Comparison of ENCODE assay signal across 23 cellular contexts in the genomic region with DNA sequence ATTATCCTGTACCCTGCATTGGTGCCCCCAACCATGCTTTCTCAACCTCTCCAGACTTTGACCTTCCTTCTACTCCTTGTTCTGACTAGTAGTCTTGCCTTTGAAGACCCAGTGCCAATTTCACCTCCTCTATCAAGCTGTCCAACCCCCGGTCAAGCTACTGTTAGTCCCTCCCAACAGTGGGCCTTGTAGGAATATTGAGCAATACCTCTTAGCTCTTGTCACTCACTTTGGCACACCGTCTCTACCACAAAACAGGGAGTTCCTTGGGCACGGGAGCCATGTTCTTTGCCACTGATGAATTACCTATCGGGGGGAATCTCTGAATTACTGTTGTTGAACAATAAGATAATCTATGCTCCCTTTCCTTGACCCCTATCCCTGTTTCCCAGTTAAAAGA. TPM values are rescaled to one million over a fixed set of nuclear protein-coding genes. Genes with fewer than 3 reads are reported as not detected.
DNase-seq lines count a peak whose midpoint lies in the region; ATAC-seq, FAIRE-seq and TF ChIP-seq lines count a peak whose summit lies in the region.
"Had no signal": no experiment of that assay in that cellular context is flagged by ENCODE, and none has a peak within 500 bp of the region (broad histone marks: within the 10 kb centered on the region; RNA-seq: fewer than 3 reads in every experiment).

No MANE protein-coding gene starts in this region.

- in situ Hi-C loops in HepG2 (cut with HindIII; ENCODE audit: extremely low pct_ligation_motif_present, low pct_unique_long_range_greater_than_20kb), result no loop called here

- H3K4me3 Mint-ChIP-seq in activated CD4-positive, alpha-beta T cell treated with anti-CD3 and anti-CD28 coated beads, Interleukin-2, amount 10 ng/mL, durations not matched to agents 7 days and 5 days, result no peak overlapping the region
- H3K4me3 Mint-ChIP-seq: B cell; CD8-positive, alpha-beta memory T cell had no signal

- H2AFZ ChIP-seq in HepG2 (ENCODE audit: low read length) (no peak overlapping the region), endothelial cell of umbilical vein (ENCODE audit: low read depth, low read length) (no peak overlapping the region)

- no peaks in the 10 kb centered on the region for H3K9me1 ChIP-seq in endothelial cell of umbilical vein (replicated peaks; ENCODE audit: control insufficient read depth, extremely low read depth, insufficient read depth, low read length)

- dilution Hi-C loops in endothelial cell of umbilical vein (cut with MboI; ENCODE audit: extremely low pct_ligation_motif_present, low sequenced_read_pairs), result no loop called here

- ATAC-seq in HepG2 (no peak), right lobe of liver (no peak), GM19035 (IDR thresholded peaks at IDR 0.05; ENCODE audit: unreplicated experiment) (no peak)
- ATAC-seq: PC-3 had no signal

- no peak for TF ChIP-seq EP300 in HepG2 (IDR thresholded peaks at IDR 0.05; ENCODE audit: low read depth in 2 of 2, low read length in 2 of 2)
- no peak for TF ChIP-seq EP300 in HepG2 (CRISPR knock-in tag; IDR thresholded peaks at IDR 0.05; ENCODE audit: borderline replicate concordance)
- no peak for TF ChIP-seq EP300 in suprapubic skin (IDR thresholded peaks at IDR 0.05)

- 100% methylated on average over 4 of the region's 4 CpGs for WGBS in HepG2 (ENCODE audit: low lambda C conversion rate)
- WGBS in right lobe of liver (ENCODE audit: insufficient coverage, low coverage, low lambda C conversion rate, missing lambda C conversion rate), result 88% methylated on average over 4 of the region's 4 CpGs
- 79 to 89% (median 82%) methylated on average over 4 of the region's 4 CpGs for WGBS in spleen, 5 donors
- 86% methylated on average over 4 of the region's 4 CpGs for WGBS in suprapubic skin

- no peaks in the 10 kb centered on the region for H4K20me1 ChIP-seq in HepG2 (ENCODE audit: insufficient read depth, low read length)
- no peaks in the 10 kb centered on the region for H4K20me1 ChIP-seq in endothelial cell of umbilical vein (replicated peaks; ENCODE audit: control insufficient read depth, extremely low read depth, insufficient read depth, low read length)

- TF ChIP-seq POLR2A in HepG2 (IDR thresholded peaks at IDR 0.05; ENCODE audit: insufficient read depth in 1 of 2, low read depth in 2 of 2, low read length in 2 of 2) (no peak), right lobe of liver (IDR thresholded peaks at IDR 0.05) (no peak), endothelial cell of umbilical vein (IDR thresholded peaks at IDR 0.05; ENCODE audit: low read depth, low read length) (no peak), spleen (IDR thresholded peaks at IDR 0.05) (no peak), suprapubic skin (IDR thresholded peaks at IDR 0.05) (no peak)

- H3K27ac ChIP-seq in HepG2 (ENCODE audit: extremely low read length, insufficient read depth, low read length), result no peak overlapping the region
- no peak overlapping the region for H3K27ac ChIP-seq in right lobe of liver
- H3K27ac ChIP-seq in endothelial cell of umbilical vein (ENCODE audit: insufficient read depth, low read depth, low read length), result peak overlapping the region; percentile 17
- no peak overlapping the region for H3K27ac ChIP-seq in spleen
- no peak overlapping the region for H3K27ac ChIP-seq in suprapubic skin
- H3K27ac ChIP-seq: 22Rv1, C4-2B had no signal

- H3K4me1 ChIP-seq in HepG2 (ENCODE audit: insufficient read depth, low read length) (no peaks in the 10 kb centered on the region), right lobe of liver (no peaks in the 10 kb centered on the region), endothelial cell of umbilical vein (ENCODE audit: control insufficient read depth, extremely low read depth, insufficient read depth, low read length) (peaks cover 6% of the 10 kb centered on the region), spleen (no peaks in the 10 kb centered on the region), suprapubic skin (no peaks in the 10 kb centered on the region)

- no peaks in the 10 kb centered on the region for H3K27me3 ChIP-seq in HepG2 (ENCODE audit: control insufficient read depth in 1 of 2, insufficient read depth in 2 of 2, low read length in 2 of 2)
- no peaks in the 10 kb centered on the region for H3K27me3 ChIP-seq in right lobe of liver
- no peaks in the 10 kb centered on the region for H3K27me3 ChIP-seq in endothelial cell of umbilical vein (ENCODE audit: control insufficient read depth in 2 of 2, insufficient read depth in 2 of 2, low read length in 2 of 2)
- no peaks in the 10 kb centered on the region for H3K27me3 ChIP-seq in spleen (replicated peaks in 1 of 7)
- H3K27me3 ChIP-seq in suprapubic skin, result no peaks in the 10 kb centered on the region
- H3K27me3 ChIP-seq: MG63 had no signal

- no peaks in the 10 kb centered on the region for H3K4me1 Mint-ChIP-seq in activated CD4-positive, alpha-beta T cell treated with anti-CD3 and anti-CD28 coated beads, Interleukin-2, amount 10 ng/mL, durations not matched to agents 7 days and 5 days
- H3K4me1 Mint-ChIP-seq: B cell; CD8-positive, alpha-beta memory T cell had no signal

- H3K9me3 Mint-ChIP-seq in activated CD4-positive, alpha-beta T cell treated with anti-CD3 and anti-CD28 coated beads, Interleukin-2, amount 10 ng/mL, durations not matched to agents 7 days and 5 days, result no peaks in the 10 kb centered on the region
- H3K9me3 Mint-ChIP-seq: CD8-positive, alpha-beta memory T cell had no signal

- POLR2A ChIA-PET in activated CD4-positive, alpha-beta T cell treated with anti-CD3 and anti-CD28 coated beads, Interleukin-2, amount 10 ng/mL, durations not matched to agents 7 days and 5 days (lab: Charles Lee), result no interaction called here
- POLR2A ChIA-PET in HepG2 (lab: Yijun Ruan, JAX), result no interaction called here
- POLR2A ChIA-PET in endothelial cell of umbilical vein (lab: Charles Lee), result no interaction called here

- intact Hi-C loops in HepG2 (cut with micrococcal nuclease; ENCODE audit: unreplicated experiment) (no loop called here), right lobe of liver (cut with DNase I) (no loop called here), endothelial cell of umbilical vein (cut with micrococcal nuclease) (no loop called here), spleen (cut with DNase I; ENCODE audit: low total_unique reads) (no loop called here)

- FAIRE-seq in HepG2 (lab: Jason Lieb, UNC) (no peak), endothelial cell of umbilical vein (lab: Jason Lieb, UNC) (peak; percentile 35)
- FAIRE-seq: GM12892 had no signal

- CTCF ChIA-PET in activated CD4-positive, alpha-beta T cell treated with anti-CD3 and anti-CD28 coated beads, Interleukin-2, amount 10 ng/mL, durations not matched to agents 7 days and 5 days (lab: Charles Lee), result interaction anchor here (0.5 to 1.6 kb wide), 2 partner anchors 20 to 286 kb away, joined by 3 read pairs; no protein-coding TSS in a partner anchor
- CTCF ChIA-PET in HepG2 (lab: Yijun Ruan, JAX; ENCODE audit: low intra/inter-chr PET ratio, low total read pairs), result no interaction called here
- CTCF ChIA-PET in endothelial cell of umbilical vein (lab: Charles Lee), result no interaction called here

- H3K79me2 ChIP-seq in HepG2 (ENCODE audit: insufficient read depth, low read length) (no peaks in the 10 kb centered on the region), endothelial cell of umbilical vein (ENCODE audit: control insufficient read depth, insufficient read depth, low read length) (no peaks in the 10 kb centered on the region)

- no peaks in the 10 kb centered on the region for H3K27me3 Mint-ChIP-seq in activated CD4-positive, alpha-beta T cell treated with anti-CD3 and anti-CD28 coated beads, Interleukin-2, amount 10 ng/mL, durations not matched to agents 7 days and 5 days
- H3K27me3 Mint-ChIP-seq: B cell; CD8-positive, alpha-beta memory T cell had no signal

- no peak for DNase-seq in activated CD4-positive, alpha-beta T cell treated with anti-CD3 and anti-CD28 coated beads, Interleukin-2, amount 10 ng/mL, durations not matched to agents 7 days and 5 days
- DNase-seq in activated CD4-positive, alpha-beta T cell treated with anti-CD3 and anti-CD28 coated beads for 48 hours, result no peak
- DNase-seq in HepG2 (ENCODE audit: low spot score) (no peak), right lobe of liver (no peak), endothelial cell of umbilical vein (ENCODE audit: low read depth, low spot score) (no peak), spleen (no peak), suprapubic skin (ENCODE audit: low spot score in 2 of 2) (no peak)
- DNase-seq: CD8-positive, alpha-beta memory T cell; DMS79 treated with DMSO at 0.1 percent for 48 hours; H7; KG1; MG63; NCI-H2029; NCI-H446; NCI-H526; NCI-H82; NK-92 treated with Interleukin-12 subunit alpha and Interleukin-12 subunit beta, amount 100 ng/mL, for 24 hours; PC-3 had no signal

- H3K9ac ChIP-seq in HepG2 (ENCODE audit: insufficient read depth, low read depth, low read length) (no peak overlapping the region), endothelial cell of umbilical vein (replicated peaks; ENCODE audit: extremely low read depth, insufficient read depth, low read length) (no peak overlapping the region)

- peak overlapping the region; percentile 25 for H3K27ac Mint-ChIP-seq in activated CD4-positive, alpha-beta T cell treated with anti-CD3 and anti-CD28 coated beads, Interleukin-2, amount 10 ng/mL, durations not matched to agents 7 days and 5 days
- H3K27ac Mint-ChIP-seq: B cell had no signal

- H3K36me3 ChIP-seq in HepG2 (replicated peaks in 1 of 2; ENCODE audit: control insufficient read depth in 1 of 2, insufficient read depth in 2 of 2, low read length in 2 of 2), result no peaks in the 10 kb centered on the region; a peak in 1 of 5 replicates
- H3K36me3 ChIP-seq in right lobe of liver, result no peaks in the 10 kb centered on the region
- H3K36me3 ChIP-seq in endothelial cell of umbilical vein (ENCODE audit: control insufficient read depth in 2 of 2, extremely low read depth in 1 of 2, insufficient read depth in 2 of 2, low read length in 2 of 2), result peaks cover 0 to 2% of the 10 kb centered on the region in 2 experiments
- peaks cover 0 to 80% (median 15%) of the 10 kb centered on the region in 6 donors for H3K36me3 ChIP-seq in spleen
- peaks cover 15% of the 10 kb centered on the region for H3K36me3 ChIP-seq in suprapubic skin
- H3K36me3 ChIP-seq: MG63 had no signal

- no peak overlapping the region for H3K4me3 ChIP-seq in HepG2 (replicated peaks in 1 of 3; ENCODE audit: insufficient read depth in 1 of 3, low read depth in 2 of 3, low read length in 3 of 3)
- no peak overlapping the region for H3K4me3 ChIP-seq in right lobe of liver
- H3K4me3 ChIP-seq in endothelial cell of umbilical vein (replicated peaks in 1 of 3; ENCODE audit: insufficient read depth in 1 of 3, low read depth in 1 of 3, low read length in 3 of 3), result no peak overlapping the region
- no peak overlapping the region for H3K4me3 ChIP-seq in spleen
- no peak overlapping the region for H3K4me3 ChIP-seq in suprapubic skin
- H3K4me3 ChIP-seq: MG63 had no signal

- H3K36me3 Mint-ChIP-seq in activated CD4-positive, alpha-beta T cell treated with anti-CD3 and anti-CD28 coated beads, Interleukin-2, amount 10 ng/mL, durations not matched to agents 7 days and 5 days (ENCODE audit: low read depth), result peaks cover 12% of the 10 kb centered on the region

- H3K4me2 ChIP-seq in HepG2 (ENCODE audit: low read depth, low read length) (no peak overlapping the region), endothelial cell of umbilical vein (ENCODE audit: insufficient read depth, low read length) (no peak overlapping the region)

- TF ChIP-seq CTCF in HepG2 (CRISPR knock-in tag; IDR thresholded peaks at IDR 0.05) (no peak), right lobe of liver (IDR thresholded peaks at IDR 0.05) (no peak), endothelial cell of umbilical vein (IDR thresholded peaks at IDR 0.05; ENCODE audit: extremely low read depth in 1 of 2, insufficient read depth in 1 of 2, low read depth in 1 of 2, low read length in 2 of 2) (no peak), spleen (IDR thresholded peaks at IDR 0.05 in 8 of 11, conservative IDR thresholded peaks at IDR 0.05 in 3 of 11) (no peak), suprapubic skin (IDR thresholded peaks at IDR 0.05) (no peak)

- H3K9me3 ChIP-seq in HepG2 (ENCODE audit: low read length) (no peaks in the 10 kb centered on the region), right lobe of liver (no peaks in the 10 kb centered on the region), endothelial cell of umbilical vein (replicated peaks; ENCODE audit: control insufficient read depth, insufficient read depth, low read length) (no peaks in the 10 kb centered on the region), spleen (no peaks in the 10 kb centered on the region), suprapubic skin (no peaks in the 10 kb centered on the region)
- H3K9me3 ChIP-seq: MG63 had no signal

- BruUV-seq in HepG2 (replicated peaks; lab: Mats Ljungman, UMichigan) (no TSS peak), endothelial cell of umbilical vein (replicated peaks; lab: Mats Ljungman, UMichigan) (no TSS peak)

- no peak for TF ChIP-seq RAD21 in HepG2 (CRISPR knock-in tag; IDR thresholded peaks at IDR 0.05)

RNA-seq across cellular contexts. Expression of a gene that starts 25.2 kb away (rescaled TPM):
- total RNA-seq in activated CD4-positive, alpha-beta T cell treated with anti-CD3 and anti-CD28 coated beads, Interleukin-2, amount 10 ng/mL, durations not matched to agents 7 days and 5 days, result 10 to 100 TPM; 43.7 to 44.3 TPM
- total RNA-seq in HepG2 (2016; rRNA removed; fragmentation: Illumina TruSeq; extraction: Trizol), result 33.3 and 45.0 TPM in 2 replicates
- 6.0 and 7.8 TPM in 2 replicates for total RNA-seq in HepG2 (2016; cell fraction: cytosol; rRNA removed; fragmentation: Illumina TruSeq; extraction: Trizol; ENCODE audit: low read depth)
- 33.7 and 42.6 TPM in 2 replicates for total RNA-seq in HepG2 (2016; cell fraction: insoluble cytoplasmic fraction; rRNA removed; fragmentation: Illumina TruSeq; extraction: Trizol)
- 9.9 and 11.3 TPM in 2 replicates for total RNA-seq in HepG2 (2016; cell fraction: membrane; rRNA removed; fragmentation: Illumina TruSeq; extraction: Trizol)
- total RNA-seq in HepG2 (2016; cell fraction: nucleus; rRNA removed; fragmentation: Illumina TruSeq; extraction: Trizol), result 18.2 and 20.5 TPM in 2 replicates
- polyA plus RNA-seq in HepG2 (2011; rRNA removed), result 18.1 TPM in 2 replicates
- 15.2 and 16.3 TPM in 2 replicates for polyA plus RNA-seq in HepG2 (2011; cell fraction: cytosol; rRNA removed)
- polyA plus RNA-seq in HepG2 (2011; cell fraction: nucleus; rRNA removed), result 27.4 and 30.1 TPM in 2 replicates
- polyA plus RNA-seq in HepG2 (2012), result 15.7 and 18.5 TPM in 2 replicates
- 5.6 and 6.7 TPM in 2 replicates for polyA plus RNA-seq in HepG2 (2016; cell fraction: cytosol; fragmentation: Illumina TruSeq; extraction: Trizol; ENCODE audit: low read depth)
- polyA plus RNA-seq in HepG2 (2016; cell fraction: insoluble cytoplasmic fraction; fragmentation: Illumina TruSeq; extraction: Trizol; ENCODE audit: low read depth), result 42.3 and 45.2 TPM in 2 replicates
- 7.4 and 7.9 TPM in 2 replicates for polyA plus RNA-seq in HepG2 (2016; cell fraction: membrane; fragmentation: Illumina TruSeq; extraction: Trizol; ENCODE audit: low read depth)
- 24.9 and 29.4 TPM in 2 replicates for polyA plus RNA-seq in HepG2 (2016; cell fraction: nucleus; fragmentation: Illumina TruSeq; extraction: Trizol; ENCODE audit: insufficient read depth, low read depth)
- polyA minus RNA-seq in HepG2 (2011; rRNA and poly(A)+ RNA removed; ENCODE audit: low replicate concordance), result 17.1 and 79.5 TPM in 2 replicates
- polyA minus RNA-seq in HepG2 (2011; cell fraction: cytosol; rRNA and poly(A)+ RNA removed), result 6.4 and 6.8 TPM in 2 replicates
- polyA minus RNA-seq in HepG2 (2011; cell fraction: nucleus; rRNA and poly(A)+ RNA removed), result 12.9 and 13.9 TPM in 2 replicates
- total RNA-seq in right lobe of liver, result 10 to 100 TPM; 11.3 to 17.4 (median 14.8) TPM
- 34.2 and 39.6 TPM in 2 replicates for total RNA-seq in endothelial cell of umbilical vein
- polyA plus RNA-seq in endothelial cell of umbilical vein, result 19.5 and 22.9 TPM in 2 replicates
- polyA plus RNA-seq in endothelial cell of umbilical vein (2011; cell fraction: cytosol; rRNA removed), result 28.5 and 33.6 TPM in 2 replicates
- polyA plus RNA-seq in endothelial cell of umbilical vein (2011; cell fraction: nucleus; rRNA removed), result 52.6 and 62.8 TPM in 2 replicates
- polyA plus RNA-seq in endothelial cell of umbilical vein (2012), result 33.5 and 36.1 TPM in 2 replicates
- 25.5 and 31.6 TPM in 2 replicates for polyA minus RNA-seq in endothelial cell of umbilical vein
- polyA minus RNA-seq in endothelial cell of umbilical vein (2011; cell fraction: cytosol; rRNA and poly(A)+ RNA removed), result 29.3 TPM
- 12.9 and 13.8 TPM in 2 replicates for polyA minus RNA-seq in endothelial cell of umbilical vein (2011; cell fraction: nucleus; rRNA and poly(A)+ RNA removed)
- total RNA-seq in spleen, result 10 to 100 TPM; 19.0 to 31.3 (median 27.1) TPM
- polyA plus RNA-seq in spleen, result 10 to 100 TPM; 19.9 to 26.3 (median 23.6) TPM
- 10 to 100 TPM; 17.2 to 38.2 (median 31.5) TPM for total RNA-seq in suprapubic skin
